In genomic region chr5:88268414-88269184, GRCh38 we compare ENCODE assay signal across 8 cellular contexts. TPM values are rescaled to one million over a fixed set of nuclear protein-coding genes. Genes with fewer than 3 reads are reported as not detected.
DNase-seq lines count a peak whose midpoint lies in the region; ATAC-seq, FAIRE-seq and TF ChIP-seq lines count a peak whose summit lies in the region.

TMEM161B (minus strand) TSS chr5:88268845; CDS start chr5:88268723, 122 bp downstream.

- H3K36me3 Mint-ChIP-seq in immature natural killer cell, result peaks cover 0 to 20% (median 17%) of the 10 kb centered on the region in 3 donors

- peaks cover 54 to 84% of the 10 kb centered on the region in 2 donors for H3K4me1 Mint-ChIP-seq in immature natural killer cell

- H3K4me3 ChIP-seq in AG09309 (ENCODE audit: control insufficient read depth, low read depth, low read length), result peak within 1 kb of the TSS; percentile 99
- peak within 1 kb of the TSS; percentile 87 for H3K4me3 ChIP-seq in WI38 (ENCODE audit: low read depth, low read length)
- H3K4me3 ChIP-seq in bronchial epithelial cell (ENCODE audit: low read depth, low read length), result peak within 1 kb of the TSS; percentile 61

- DNase-seq in AG09309 (ENCODE audit: low read depth), result peak; percentile 28
- DNase-seq in NCI-H226, result peak; percentile 94
- peak; percentile 78 for DNase-seq in bronchial epithelial cell (ENCODE audit: low read depth)
- DNase-seq in immature natural killer cell, result peak; percentile 94 to 96 (median 95)
- DNase-seq in smooth muscle cell of the brain vasculature (ENCODE audit: low read depth, low spot score), result peak; percentile 69

- peaks cover 6% of the 10 kb centered on the region for H3K36me3 ChIP-seq in bronchial epithelial cell (ENCODE audit: control insufficient read depth, insufficient read depth, low read length)

- ATAC-seq in GM19023 (IDR thresholded peaks at IDR 0.05; ENCODE audit: unreplicated experiment), result peak; percentile 99
- ATAC-seq in HG03196 (IDR thresholded peaks at IDR 0.05; ENCODE audit: unreplicated experiment), result peak; percentile 100

- H3K27ac Mint-ChIP-seq in immature natural killer cell, result peak within 1 kb of the TSS; percentile 98 to 99 (median 99)

- peaks cover 0 to 2% (median 0%) of the 10 kb centered on the region in 6 donors for H3K9me3 Mint-ChIP-seq in immature natural killer cell

- peak within 1 kb of the TSS; percentile 97 to 100 (median 99) for H3K4me3 Mint-ChIP-seq in immature natural killer cell

- TF ChIP-seq CTCF in AG09309 (IDR thresholded peaks at IDR 0.05; ENCODE audit: control insufficient read depth, insufficient read depth, low read depth, low read length, missing control alignments) (no peak), WI38 (IDR thresholded peaks at IDR 0.05; ENCODE audit: low read depth, low read length) (no peak), bronchial epithelial cell (IDR thresholded peaks at IDR 0.05; ENCODE audit: insufficient read depth, low read length, severe bottlenecking) (no peak)

- H3K27me3 ChIP-seq in bronchial epithelial cell (ENCODE audit: control insufficient read depth, insufficient read depth, low read length), result no peaks in the 10 kb centered on the region

- no peak for FAIRE-seq in bronchial epithelial cell (lab: Jason Lieb, UNC)

- H3K27me3 Mint-ChIP-seq in immature natural killer cell (ENCODE audit: low read depth in 3 of 3), result peaks cover 3 to 10% (median 8%) of the 10 kb centered on the region in 3 donors

RNA-seq across cellular contexts. Expression of gene TMEM161B, which starts in this region (rescaled TPM):
- total RNA-seq in bronchial epithelial cell, result 17.4 and 17.9 TPM in 2 replicates
- 10 to 100 TPM in 1 of 3 donors, 1 to 10 TPM in 2; 5.6 to 12.1 (median 7.3) TPM for polyA plus RNA-seq in immature natural killer cell

Comparison
In these comparisons a context has a peak if more than half of its experiments do, and no peak if none do; other contexts are left out.
1. Peak in every context shown above with its lines: DNase-seq, ATAC-seq and H3K4me3 ChIP-seq.
2. DNase-seq: peak in every context shown above with its lines; median percentile 95 in immature natural killer cell; 94 in NCI-H226; 78 in bronchial epithelial cell; 69 in smooth muscle cell of the brain vasculature; 28 in AG09309.